In the genomic region with DNA sequence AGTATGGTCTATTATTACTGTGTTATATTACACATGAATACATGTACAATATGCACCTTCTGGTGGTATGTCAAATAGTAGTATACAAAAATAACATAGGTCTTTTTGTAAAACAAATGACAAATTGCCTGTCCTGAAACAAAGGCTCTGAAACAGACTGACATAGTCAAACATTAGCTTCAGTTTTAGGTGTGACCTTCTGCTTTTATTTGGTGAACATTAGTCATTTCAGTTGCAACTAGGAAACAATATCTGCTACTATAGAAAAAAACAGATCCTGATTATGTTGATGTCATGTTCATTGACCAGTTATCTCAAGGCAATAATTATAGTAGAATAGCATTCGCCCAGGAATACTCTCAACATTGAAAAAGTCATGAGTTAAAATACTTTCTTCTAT, we compare ENCODE assay signal across 26 cellular contexts.
DNase-seq lines count a peak whose midpoint lies in the region; ATAC-seq, FAIRE-seq and TF ChIP-seq lines count a peak whose summit lies in the region.
"Had no signal": no experiment of that assay in that cellular context is flagged by ENCODE, and none has a peak within 500 bp of the region (broad histone marks: within the 10 kb centered on the region; RNA-seq: fewer than 3 reads in every experiment).

No MANE protein-coding gene starts in this region.

- 14 to 23% methylated on average over 1 of the region's 1 CpG for WGBS in body of pancreas, 2 donors

- CTCF ChIA-PET in activated CD4-positive, alpha-beta memory T cell treated with anti-CD3 and anti-CD28 coated beads for 36 hours (lab: Charles Lee): interaction anchor here (0.7 kb wide), 1 partner anchor 123 kb away, joined by 3 read pairs; a partner anchor contains a TSS

- H3K27ac Mint-ChIP-seq in activated T-cell treated with anti-CD3 and anti-CD28 coated beads, Interleukin-2, amount 50 U/mL, for 24 hours: no peak overlapping the region
- no peak overlapping the region for H3K27ac Mint-ChIP-seq in activated CD4-positive, alpha-beta memory T cell treated with anti-CD3 and anti-CD28 coated beads for 36 hours
- H3K27ac Mint-ChIP-seq: activated CD4-positive, alpha-beta T cell treated with anti-CD3 and anti-CD28 coated beads, Interleukin-2, amount 10 ng/mL, durations not matched to agents 7 days and 5 days; mesothelial cell of epicardium; T-cell had no signal

- H3K4me3 ChIP-seq in body of pancreas: no peak overlapping the region
- no peak overlapping the region for H3K4me3 ChIP-seq in mucosa of descending colon
- H3K4me3 ChIP-seq: gastroesophageal sphincter, K562, spleen had no signal

- no peaks in the 10 kb centered on the region for H3K9me3 Mint-ChIP-seq in activated T-cell treated with anti-CD3 and anti-CD28 coated beads, Interleukin-2, amount 50 U/mL, for 24 hours
- no peaks in the 10 kb centered on the region for H3K9me3 Mint-ChIP-seq in activated CD4-positive, alpha-beta memory T cell treated with anti-CD3 and anti-CD28 coated beads for 36 hours
- H3K9me3 Mint-ChIP-seq: CD14-positive monocyte, mesothelial cell of epicardium, T-cell had no signal

- TF ChIP-seq POLR2A in body of pancreas (IDR thresholded peaks at IDR 0.05): no peak

- peak overlapping the region; percentile 22 to 80 (median 48) for H3K27ac ChIP-seq in body of pancreas
- H3K27ac ChIP-seq: gastroesophageal sphincter, spleen had no signal

- peaks cover 87% of the 10 kb centered on the region for H3K4me1 ChIP-seq in body of pancreas
- H3K4me1 ChIP-seq in mucosa of descending colon (ENCODE audit: low read depth): peaks cover 30% of the 10 kb centered on the region

- FAIRE-seq in G401.6 (lab: Jason Lieb, UNC): peak; percentile 57
- FAIRE-seq: K562 had no signal

- TF ChIP-seq CTCF in body of pancreas (IDR thresholded peaks at IDR 0.05): no peak
- TF ChIP-seq CTCF in mucosa of descending colon (IDR thresholded peaks at IDR 0.05): no peak

- H3K9me3 ChIP-seq in body of pancreas (no peaks in the 10 kb centered on the region), mucosa of descending colon (no peaks in the 10 kb centered on the region)
- H3K9me3 ChIP-seq: gastroesophageal sphincter, spleen had no signal

- no peaks in the 10 kb centered on the region for H3K27me3 Mint-ChIP-seq in activated T-cell treated with anti-CD3 and anti-CD28 coated beads, Interleukin-2, amount 50 U/mL, for 24 hours
- peaks cover 2% of the 10 kb centered on the region for H3K27me3 Mint-ChIP-seq in activated CD4-positive, alpha-beta memory T cell treated with anti-CD3 and anti-CD28 coated beads for 36 hours
- H3K27me3 Mint-ChIP-seq: T-cell had no signal

- ATAC-seq in GM21786 (IDR thresholded peaks at IDR 0.05; ENCODE audit: unreplicated experiment): peak; percentile 37
- peak; percentile 62 for ATAC-seq in body of pancreas
- peak; percentile 71 for ATAC-seq in mucosa of descending colon
- ATAC-seq in HG03439 (IDR thresholded peaks at IDR 0.05; ENCODE audit: unreplicated experiment): no peak
- no peak for ATAC-seq in GM19463 (IDR thresholded peaks at IDR 0.05; ENCODE audit: unreplicated experiment)
- ATAC-seq: gastroesophageal sphincter, K562, T-cell had no signal

- intact Hi-C loops in body of pancreas (cut with DNase I) (no loop called here), mucosa of descending colon (cut with DNase I, micrococcal nuclease) (no loop called here)
- intact Hi-C loops in activated CD4-positive, alpha-beta memory T cell treated with anti-CD3 and anti-CD28 coated beads for 36 hours (cut with micrococcal nuclease): no loop called here

- H3K4me1 Mint-ChIP-seq in activated T-cell treated with anti-CD3 and anti-CD28 coated beads, Interleukin-2, amount 50 U/mL, for 24 hours (ENCODE audit: low read depth): peaks cover 3% of the 10 kb centered on the region
- peaks cover 4% of the 10 kb centered on the region for H3K4me1 Mint-ChIP-seq in activated CD4-positive, alpha-beta memory T cell treated with anti-CD3 and anti-CD28 coated beads for 36 hours (ENCODE audit: low read depth)
- H3K4me1 Mint-ChIP-seq: mesothelial cell of epicardium had no signal

- H3K4me3 Mint-ChIP-seq in activated T-cell treated with anti-CD3 and anti-CD28 coated beads, Interleukin-2, amount 50 U/mL, for 24 hours: no peak overlapping the region
- no peak overlapping the region for H3K4me3 Mint-ChIP-seq in activated CD4-positive, alpha-beta memory T cell treated with anti-CD3 and anti-CD28 coated beads for 36 hours
- H3K4me3 Mint-ChIP-seq: activated CD4-positive, alpha-beta T cell treated with anti-CD3 and anti-CD28 coated beads, Interleukin-2, amount 10 ng/mL, durations not matched to agents 7 days and 5 days; CD14-positive monocyte; mesothelial cell of epicardium; T-cell had no signal

- DNase-seq in body of pancreas (no peak), mucosa of descending colon (no peak)
- DNase-seq in activated T-cell treated with anti-CD3 and anti-CD28 coated beads, Interleukin-2, amount 50 U/mL, for 24 hours: no peak
- DNase-seq in activated CD4-positive, alpha-beta memory T cell treated with anti-CD3 and anti-CD28 coated beads for 36 hours: no peak
- DNase-seq: activated CD4-positive, alpha-beta T cell treated with anti-CD3 and anti-CD28 coated beads, Interleukin-2, amount 10 ng/mL, durations not matched to agents 7 days and 5 days; activated CD8-positive, alpha-beta memory T cell treated with anti-CD3 and anti-CD28 coated beads, Interleukin-2, amount 50 U/mL, for 48 hours; activated effector memory CD4-positive, alpha-beta T cell treated with anti-CD3 and anti-CD28 coated beads, Interleukin-2, amount 50 U/mL, for 16 hours; amniotic stem cell; caudate nucleus; DMS 273 treated with DMSO at 0.1 percent for 48 hours; H7; NCI-H2081; NCI-H510A; SHP77; spleen; stimulated activated CD8-positive, alpha-beta memory T cell treated with anti-CD3 and anti-CD28 coated beads, Interleukin-4, amount 100 ng/mL, for 48 hours; substantia nigra; T-cell had no signal

- H3K27me3 ChIP-seq in body of pancreas: no peaks in the 10 kb centered on the region
- H3K27me3 ChIP-seq: gastroesophageal sphincter, spleen had no signal

- H3K36me3 ChIP-seq in body of pancreas (replicated peaks in 1 of 2; ENCODE audit: insufficient read depth in 1 of 2, low read depth in 2 of 2): no peaks in the 10 kb centered on the region
- H3K36me3 ChIP-seq in mucosa of descending colon (ENCODE audit: low read depth): no peaks in the 10 kb centered on the region
- H3K36me3 ChIP-seq: gastroesophageal sphincter had no signal

- POLR2A ChIA-PET in activated CD4-positive, alpha-beta memory T cell treated with anti-CD3 and anti-CD28 coated beads for 36 hours (lab: Charles Lee): no interaction called here

- no peaks in the 10 kb centered on the region for H3K36me3 Mint-ChIP-seq in activated T-cell treated with anti-CD3 and anti-CD28 coated beads, Interleukin-2, amount 50 U/mL, for 24 hours (ENCODE audit: low read depth)
- H3K36me3 Mint-ChIP-seq in activated CD4-positive, alpha-beta memory T cell treated with anti-CD3 and anti-CD28 coated beads for 36 hours: no peaks in the 10 kb centered on the region
- H3K36me3 Mint-ChIP-seq: T-cell had no signal

Comparison
In these comparisons a context has a peak if more than half of its experiments do, and no peak if none do; other contexts are left out.
1. ATAC-seq: peak in GM21786 (single experiment), body of pancreas (single experiment) and mucosa of descending colon (single experiment); none in HG03439 (single experiment) and GM19463 (single experiment).